ENCODE assay signal across 10 cellular contexts in genomic region chr3:118550556-118550955, GRCh38.
"Had no signal": no experiment of that assay in that cellular context is flagged by ENCODE, and none has a peak within 500 bp of the region (broad histone marks: within the 10 kb centered on the region; RNA-seq: fewer than 3 reads in every experiment).

No MANE protein-coding gene starts in this region.

- H3K9ac ChIP-seq: KMS-11 had no signal

- H3K4me2 ChIP-seq: GM23338, KMS-11 had no signal

- H3K27me3 Mint-ChIP-seq: IgD-negative memory B cell had no signal

- H3K27ac Mint-ChIP-seq: GM23338, HFFc6, IgD-negative memory B cell had no signal

- FAIRE-seq: HepG2 had no signal

- H2AFZ ChIP-seq: GM23338 had no signal

- H3K36me3 ChIP-seq: HAP-1 had no signal

- H3K36me3 Mint-ChIP-seq: IgD-negative memory B cell had no signal

- DNase-seq: H7, HFFc6, KBM-7 had no signal

- H3K4me3 Mint-ChIP-seq: GM23338, HFFc6, IgD-negative memory B cell had no signal

- ATAC-seq: GM23338, HCT116, HepG2 had no signal

- H3K9me3 Mint-ChIP-seq: GM23338 had no signal

- H3K27ac ChIP-seq: HL-60, KMS-11 had no signal

- H3K9me3 ChIP-seq: HAP-1 had no signal

- H3K4me1 Mint-ChIP-seq: GM23338, IgD-negative memory B cell had no signal

- H3K4me3 ChIP-seq: GM23338, HAP-1 had no signal
